In the genomic region with DNA sequence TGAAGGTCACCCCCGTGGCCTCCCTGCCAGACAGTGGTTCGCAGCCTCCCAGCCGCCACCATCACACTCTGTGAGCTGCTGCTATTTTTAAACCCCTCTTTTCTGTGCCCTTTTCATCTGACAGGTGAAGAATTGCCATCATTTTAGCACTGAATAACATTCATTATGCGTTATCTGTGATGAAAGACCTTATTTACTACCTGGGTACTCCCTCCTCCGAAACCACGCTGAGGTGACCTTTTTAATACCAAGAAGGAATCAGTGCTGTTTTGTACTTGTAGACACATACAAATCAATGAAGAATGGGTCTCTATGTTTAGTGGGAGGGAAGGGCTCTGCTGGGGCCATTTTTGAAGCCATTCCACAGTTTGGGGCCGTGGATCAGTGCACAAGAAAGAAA, we compare ENCODE assay signal across 30 cellular contexts.
"Had no signal": no experiment of that assay in that cellular context is flagged by ENCODE, and none has a peak within 500 bp of the region (broad histone marks: within the 10 kb centered on the region; RNA-seq: fewer than 3 reads in every experiment).

No MANE protein-coding gene starts in this region.

- H2AFZ ChIP-seq: parathyroid adenoma had no signal

- FAIRE-seq: islet of Langerhans, small intestine had no signal

- H3K27ac ChIP-seq: heart left ventricle, left ventricle myocardium inferior, parathyroid adenoma, prostate gland, spleen, suprapubic skin, thoracic aorta, tibial artery, upper lobe of right lung, vagina had no signal

- H3K36me3 ChIP-seq: heart left ventricle, left ventricle myocardium inferior, prostate gland, spleen, suprapubic skin, thoracic aorta, tibial artery, upper lobe of right lung, vagina had no signal

- H3K27ac Mint-ChIP-seq: immature natural killer cell; memory B cell; naive thymus-derived CD4-positive, alpha-beta T cell; natural killer cell treated with Interleukin-12 subunit alpha and Interleukin-12 subunit beta and Interleukin-15 and Interleukin-18, amount 100 ng/mL, for 72 hours; stimulated activated effector memory CD8-positive, alpha-beta T cell treated with anti-CD3 and anti-CD28 coated beads, Interleukin-12 subunit alpha, Interleukin-12 subunit beta, amount 100 ng/mL, for 72 hours; stimulated activated naive CD8-positive, alpha-beta T cell treated with anti-CD3 and anti-CD28 coated beads, Interleukin-15, Interleukin-2, amounts not matched to agents 100 ng/mL and 50 ng/mL, for 24 hours had no signal

- DNase-seq: heart left ventricle; hypothalamus; immature natural killer cell; left ventricle myocardium inferior; midbrain; mucosa of descending colon; naive thymus-derived CD4-positive, alpha-beta T cell; nucleus accumbens; retina; right cardiac atrium; small intestine; spleen; stimulated activated CD4-positive, alpha-beta T cell treated with anti-CD3 and anti-CD28 coated beads, Interleukin-4, amount 100 ng/mL, for 24 hours; stimulated activated naive CD4-positive, alpha-beta T cell; tibial artery; trophoblast cell; upper lobe of right lung had no signal

- H3K4me1 Mint-ChIP-seq: memory B cell had no signal

- H3K4me3 ChIP-seq: heart left ventricle, left ventricle myocardium inferior, lung, mucosa of descending colon, prostate gland, spleen, suprapubic skin, thoracic aorta, tibial artery, upper lobe of right lung, vagina had no signal

- H3K4me1 ChIP-seq: heart left ventricle, parathyroid adenoma, prostate gland, suprapubic skin, tibial artery, upper lobe of right lung, vagina had no signal

- H3K27me3 ChIP-seq: vagina had no signal

- ATAC-seq: heart left ventricle; mucosa of descending colon; naive thymus-derived CD4-positive, alpha-beta T cell; natural killer cell treated with Interleukin-12 subunit alpha and Interleukin-12 subunit beta and Interleukin-15 and Interleukin-18, amount 100 ng/mL, for 72 hours; right cardiac atrium; sciatic nerve; stimulated activated effector memory CD8-positive, alpha-beta T cell treated with anti-CD3 and anti-CD28 coated beads, Interleukin-12 subunit alpha, Interleukin-12 subunit beta, amount 100 ng/mL, for 72 hours; upper lobe of right lung had no signal

- H3K79me2 ChIP-seq: parathyroid adenoma had no signal

- H3K9me3 ChIP-seq: heart left ventricle, left ventricle myocardium inferior, mucosa of descending colon, prostate gland, spleen, suprapubic skin, thoracic aorta, tibial artery, upper lobe of right lung, vagina had no signal

- H3K9ac ChIP-seq: parathyroid adenoma had no signal

- H3K36me3 Mint-ChIP-seq: immature natural killer cell; memory B cell; naive thymus-derived CD4-positive, alpha-beta T cell; natural killer cell treated with Interleukin-12 subunit alpha and Interleukin-12 subunit beta and Interleukin-15 and Interleukin-18, amount 100 ng/mL, for 72 hours; stimulated activated effector memory CD8-positive, alpha-beta T cell treated with anti-CD3 and anti-CD28 coated beads, Interleukin-12 subunit alpha, Interleukin-12 subunit beta, amount 100 ng/mL, for 72 hours had no signal

- H3K4me3 Mint-ChIP-seq: immature natural killer cell; memory B cell; naive thymus-derived CD4-positive, alpha-beta T cell; natural killer cell treated with Interleukin-12 subunit alpha and Interleukin-12 subunit beta and Interleukin-15 and Interleukin-18, amount 100 ng/mL, for 72 hours; neural crest cell; stimulated activated effector memory CD8-positive, alpha-beta T cell treated with anti-CD3 and anti-CD28 coated beads, Interleukin-12 subunit alpha, Interleukin-12 subunit beta, amount 100 ng/mL, for 72 hours; stimulated activated naive CD8-positive, alpha-beta T cell treated with anti-CD3 and anti-CD28 coated beads, Interleukin-15, Interleukin-2, amounts not matched to agents 100 ng/mL and 50 ng/mL, for 24 hours had no signal

- H3K9me3 Mint-ChIP-seq: immature natural killer cell; memory B cell; natural killer cell treated with Interleukin-12 subunit alpha and Interleukin-12 subunit beta and Interleukin-15 and Interleukin-18, amount 100 ng/mL, for 72 hours; neural crest cell; stimulated activated effector memory CD8-positive, alpha-beta T cell treated with anti-CD3 and anti-CD28 coated beads, Interleukin-12 subunit alpha, Interleukin-12 subunit beta, amount 100 ng/mL, for 72 hours; stimulated activated naive CD8-positive, alpha-beta T cell treated with anti-CD3 and anti-CD28 coated beads, Interleukin-15, Interleukin-2, amounts not matched to agents 100 ng/mL and 50 ng/mL, for 24 hours had no signal
